ENCODE assay signal across 10 cellular contexts in genomic region chr20:49889943-49890650, GRCh38. TPM values are rescaled to one million over a fixed set of nuclear protein-coding genes. Genes with fewer than 3 reads are reported as not detected.
DNase-seq lines count a peak whose midpoint lies in the region; ATAC-seq and TF ChIP-seq lines count a peak whose summit lies in the region.
"Had no signal": no experiment of that assay in that cellular context is flagged by ENCODE, and none has a peak within 500 bp of the region (broad histone marks: within the 10 kb centered on the region; RNA-seq: fewer than 3 reads in every experiment).

No MANE protein-coding gene starts in this region.

- no peaks in the 10 kb centered on the region for H3K36me3 ChIP-seq in GM23338 (ENCODE audit: insufficient read depth)
- no peaks in the 10 kb centered on the region for H3K36me3 ChIP-seq in Panc1 (ENCODE audit: control insufficient read depth, insufficient read depth, low read length)
- H3K36me3 ChIP-seq in smooth muscle cell (ENCODE audit: low read depth): no peaks in the 10 kb centered on the region

- DNase-seq in GM23338 (ENCODE audit: low spot score): peak; percentile 70
- no peak for DNase-seq in Panc1 (ENCODE audit: low read depth, low spot score)
- no peak for DNase-seq in fibroblast of the aortic adventitia (ENCODE audit: low read depth)
- no peak for DNase-seq in smooth muscle cell (lab: John Stamatoyannopoulos, UW; ENCODE audit: unreplicated experiment)
- DNase-seq in kidney tubule cell (ENCODE audit: low spot score): no peak
- DNase-seq in AG08396 (ENCODE audit: low spot score): no peak
- DNase-seq: HCEC 1CT, NCI-H2081 had no signal

- H3K9me3 ChIP-seq in Panc1 (ENCODE audit: control insufficient read depth, insufficient read depth, low read depth, low read length): no peaks in the 10 kb centered on the region
- H3K9me3 ChIP-seq in smooth muscle cell (replicated peaks; ENCODE audit: low read depth): no peaks in the 10 kb centered on the region
- H3K9me3 ChIP-seq: gastrocnemius medialis had no signal

- POLR2A ChIA-PET in Panc1 (lab: Charles Lee): interaction anchor here (0.6 kb wide), 1 partner anchor 302 kb away, joined by 3 read pairs; no protein-coding TSS in a partner anchor

- H3K79me2 ChIP-seq in GM23338 (replicated peaks; ENCODE audit: insufficient read depth): no peaks in the 10 kb centered on the region
- no peaks in the 10 kb centered on the region for H3K79me2 ChIP-seq in smooth muscle cell (ENCODE audit: low read depth)

- H3K4me1 ChIP-seq in GM23338 (ENCODE audit: insufficient read depth): peaks cover 10% of the 10 kb centered on the region
- H3K4me1 ChIP-seq in Panc1 (ENCODE audit: control insufficient read depth, insufficient read depth, low read length): peaks cover 41% of the 10 kb centered on the region
- peaks cover 14% of the 10 kb centered on the region for H3K4me1 ChIP-seq in smooth muscle cell (ENCODE audit: low read depth)

- 94% methylated on average over 16 of the region's 16 CpGs for WGBS in smooth muscle cell (ENCODE audit: low lambda C conversion rate)

- BruUV-seq in Panc1 (replicated peaks; lab: Mats Ljungman, UMichigan): no TSS peak

- H3K36me3 Mint-ChIP-seq in GM23338 (ENCODE audit: low read depth): peaks cover 2% of the 10 kb centered on the region; the same call in 1 of the 3 replicates

- intact Hi-C loops in Panc1 (cut with micrococcal nuclease; ENCODE audit: unreplicated experiment): loop anchor here (5.0 kb wide), 1 partner anchor 278 kb away; no protein-coding TSS in a partner anchor

- CTCF ChIA-PET in Panc1 (lab: Charles Lee): interaction anchor here (0.6 to 2.4 kb wide), 4 partner anchors 43 to 282 kb away, joined by 3 to 6 read pairs (median 4); no protein-coding TSS in a partner anchor

- TF ChIP-seq CTCF in GM23338 (conservative IDR thresholded peaks at IDR 0.05; ENCODE audit: low read depth in 2 of 2) (peak; percentile 70 to 83), Panc1 (IDR thresholded peaks at IDR 0.05) (peak; percentile 77), fibroblast of the aortic adventitia (IDR thresholded peaks at IDR 0.05; ENCODE audit: insufficient read depth, low read length) (peak; percentile 20), smooth muscle cell (IDR thresholded peaks at IDR 0.05; ENCODE audit: borderline replicate concordance, insufficient read depth, poor library complexity, severe bottlenecking) (peak; percentile 21)

- no peaks in the 10 kb centered on the region for H4K20me1 ChIP-seq in GM23338 (replicated peaks; ENCODE audit: insufficient read depth)
- peaks cover 34% of the 10 kb centered on the region for H4K20me1 ChIP-seq in smooth muscle cell (ENCODE audit: low read depth)

- H3K4me3 ChIP-seq in GM23338: no peak overlapping the region
- no peak overlapping the region for H3K4me3 ChIP-seq in Panc1 (ENCODE audit: low read depth in 2 of 2, low read length in 2 of 2)
- no peak overlapping the region for H3K4me3 ChIP-seq in fibroblast of the aortic adventitia (ENCODE audit: low read depth, low read length)
- no peak overlapping the region for H3K4me3 ChIP-seq in smooth muscle cell
- H3K4me3 ChIP-seq: gastrocnemius medialis had no signal

- peaks cover 48% of the 10 kb centered on the region for H3K4me1 Mint-ChIP-seq in GM23338

- peak overlapping the region; percentile 10; the same call in 1 of the 2 replicates for H3K27ac Mint-ChIP-seq in GM23338

- no peaks in the 10 kb centered on the region for H3K27me3 ChIP-seq in GM23338 (ENCODE audit: insufficient read depth)
- no peaks in the 10 kb centered on the region for H3K27me3 ChIP-seq in Panc1 (ENCODE audit: control insufficient read depth, insufficient read depth, low read length)
- no peaks in the 10 kb centered on the region for H3K27me3 ChIP-seq in smooth muscle cell (ENCODE audit: low read depth)
- H3K27me3 ChIP-seq: gastrocnemius medialis had no signal

- in situ Hi-C loops in Panc1 (cut with HindIII; ENCODE audit: low pct_unique_long_range_greater_than_20kb, low sequenced_read_pairs): no loop called here

- H2AFZ ChIP-seq in GM23338: no peak overlapping the region
- no peak overlapping the region for H2AFZ ChIP-seq in smooth muscle cell (ENCODE audit: low read depth)

- H3K27ac ChIP-seq in GM23338 (ENCODE audit: low read depth) (no peak overlapping the region), Panc1 (ENCODE audit: low read length) (no peak overlapping the region), smooth muscle cell (ENCODE audit: low read depth) (no peak overlapping the region)

- no peaks in the 10 kb centered on the region for H3F3A ChIP-seq in GM23338 (replicated peaks; ENCODE audit: low read depth)
- no peaks in the 10 kb centered on the region for H3F3A ChIP-seq in smooth muscle cell (ENCODE audit: low read depth)

- peak; percentile 42 for ATAC-seq in GM23338
- no peak for ATAC-seq in Panc1
- no peak for ATAC-seq in HG03442 (IDR thresholded peaks at IDR 0.05; ENCODE audit: unreplicated experiment)
- ATAC-seq: gastrocnemius medialis had no signal

- peaks cover 19% of the 10 kb centered on the region for H3K27me3 Mint-ChIP-seq in GM23338 (ENCODE audit: insufficient read depth, low read depth, poor library complexity)

- no peaks in the 10 kb centered on the region for H3K9me3 Mint-ChIP-seq in GM23338

- no peaks in the 10 kb centered on the region for H3K9me2 ChIP-seq in GM23338 (ENCODE audit: insufficient read depth)

- H3K9ac ChIP-seq in smooth muscle cell (ENCODE audit: low read depth): no peak overlapping the region

- no peak overlapping the region; the same call in 2 of the 3 replicates for H3K4me3 Mint-ChIP-seq in GM23338

- H3K4me2 ChIP-seq in GM23338 (no peak overlapping the region), smooth muscle cell (no peak overlapping the region)

RNA-seq across cellular contexts. Expression of gene SPATA2, which starts 25.2 kb away (rescaled TPM):
- 8.7 and 9.3 TPM in 2 replicates for total RNA-seq in GM23338 (2014; rRNA removed; shearing (Covaris generic))
- polyA plus RNA-seq in GM23338 (2016; fragmentation: Nextera tagmentation; extraction: Ambion mirVana): 4.9 and 5.3 TPM in 2 replicates
- total RNA-seq in Panc1 (2021; ENCODE audit: unreplicated experiment): 8.3 TPM
- polyA plus RNA-seq in Panc1 (2012; ENCODE audit: insufficient read length): 8.6 TPM
- total RNA-seq in fibroblast of the aortic adventitia (ENCODE audit: low replicate concordance): 1.5 and 3.4 TPM in 2 replicates
- 3.3 and 3.9 TPM in 2 replicates for total RNA-seq in smooth muscle cell
- 9.1 and 9.9 TPM in 2 replicates for polyA plus RNA-seq in smooth muscle cell

RNA-seq across cellular contexts. Expression of gene RNF114, which starts 46.1 kb away (rescaled TPM):
- 211 and 279 TPM in 2 replicates for total RNA-seq in GM23338 (2014; rRNA removed; shearing (Covaris generic))
- polyA plus RNA-seq in GM23338 (2016; fragmentation: Nextera tagmentation; extraction: Ambion mirVana): 153 and 155 TPM in 2 replicates
- total RNA-seq in Panc1 (2021; ENCODE audit: unreplicated experiment): 70.0 TPM
- 71.9 TPM for polyA plus RNA-seq in Panc1 (2012; ENCODE audit: insufficient read length)
- 56.4 and 114 TPM in 2 replicates for total RNA-seq in fibroblast of the aortic adventitia (ENCODE audit: low replicate concordance)
- total RNA-seq in smooth muscle cell: 54.2 and 62.7 TPM in 2 replicates
- polyA plus RNA-seq in smooth muscle cell: 80.5 and 87.2 TPM in 2 replicates

Comparison
In these comparisons a context has a peak if more than half of its experiments do, and no peak if none do; other contexts are left out.
1. CTCF ChIP-seq: peak in every context shown above with its lines; median percentile 77 in Panc1; 76 in GM23338; 21 in smooth muscle cell; 20 in fibroblast of the aortic adventitia.